1 cellular context compared by ENCODE assay signal in genomic region chr20:32031007-32031958, GRCh38.
TF ChIP-seq lines count a peak whose summit lies in the region.

No MANE protein-coding gene starts in this region.

TF ChIP-seq in A549, 52 proteins besides CTCF, POLR2A, EP300 and RAD21 (continued from another document):
- TF ChIP-seq HMGXB4 (CRISPR knock-in tag; IDR thresholded peaks at IDR 0.05; ENCODE audit: borderline replicate concordance) (peak; percentile 35; the same call in 1 of the 2 replicates), USF2 (IDR thresholded peaks at IDR 0.05) (no peak), CEBPB (IDR thresholded peaks at IDR 0.05) (no peak)
